In genomic region chr16:83793179-83793578, GRCh38 we compare ENCODE assay signal across 1 cellular context.
TF ChIP-seq lines count a peak whose summit lies in the region.

No MANE protein-coding gene starts in this region.

TF ChIP-seq in GM23338, 12 proteins besides CTCF, POLR2A, EP300 and RAD21 (continued from another document):
- no peak for TF ChIP-seq REST (IDR thresholded peaks at IDR 0.05; ENCODE audit: unreplicated experiment)
- no peak for TF ChIP-seq JUNB (IDR thresholded peaks at IDR 0.05; ENCODE audit: unreplicated experiment)
